Comparison of ENCODE assay signal across 12 cellular contexts in genomic region chr5:67292201-67292940, GRCh38.
"Had no signal": no experiment of that assay in that cellular context is flagged by ENCODE, and none has a peak within 500 bp of the region (broad histone marks: within the 10 kb centered on the region; RNA-seq: fewer than 3 reads in every experiment).

No MANE protein-coding gene starts in this region.

- H3K36me3 ChIP-seq: left lung, neutrophil, prostate gland had no signal

- H3K27ac ChIP-seq: neutrophil, prostate gland had no signal

- FAIRE-seq: islet of Langerhans had no signal

- H3K9me3 ChIP-seq: left lung, neutrophil, prostate gland had no signal

- H3K4me3 Mint-ChIP-seq: activated naive CD4-positive, alpha-beta T cell treated with anti-CD3 and anti-CD28 coated beads for 36 hours; activated T-helper 17 cell treated with anti-CD3 and anti-CD28 coated beads, Interleukin-2, amount 50 U/mL, for 72 hours; endodermal cell had no signal

- H3K27me3 ChIP-seq: left lung, neutrophil had no signal

- H3K4me1 Mint-ChIP-seq: activated T-helper 17 cell treated with anti-CD3 and anti-CD28 coated beads, Interleukin-2, amount 50 U/mL, for 72 hours had no signal

- H3K9me3 Mint-ChIP-seq: activated naive CD4-positive, alpha-beta T cell treated with anti-CD3 and anti-CD28 coated beads for 36 hours; activated T-helper 17 cell treated with anti-CD3 and anti-CD28 coated beads, Interleukin-2, amount 50 U/mL, for 72 hours; endodermal cell had no signal

- DNase-seq: activated CD4-positive, alpha-beta T cell treated with anti-CD3 and anti-CD28 coated beads for 48 hours; activated naive CD4-positive, alpha-beta T cell treated with anti-CD3 and anti-CD28 coated beads for 36 hours; dermis blood vessel endothelial cell; endodermal cell; erythroblast; left lung; stimulated activated CD4-positive, alpha-beta T cell treated with anti-CD3 and anti-CD28 coated beads, Interleukin-2, amount 100 ng/mL, for 48 hours; stimulated activated naive CD8-positive, alpha-beta T cell treated with anti-CD3 and anti-CD28 coated beads, Interleukin-15, Interleukin-2, amounts not matched to agents 100 U/mL and 50 U/mL, for 24 hours had no signal

- ATAC-seq: activated T-helper 17 cell treated with anti-CD3 and anti-CD28 coated beads, Interleukin-2, amount 50 U/mL, for 72 hours; left lung; stimulated activated naive CD8-positive, alpha-beta T cell treated with anti-CD3 and anti-CD28 coated beads, Interleukin-15, Interleukin-2, amounts not matched to agents 100 U/mL and 50 U/mL, for 24 hours had no signal

- H3K27ac Mint-ChIP-seq: activated naive CD4-positive, alpha-beta T cell treated with anti-CD3 and anti-CD28 coated beads for 36 hours; activated T-helper 17 cell treated with anti-CD3 and anti-CD28 coated beads, Interleukin-2, amount 50 U/mL, for 72 hours; endodermal cell had no signal

- H3K4me1 ChIP-seq: prostate gland had no signal

- H3K4me3 ChIP-seq: left lung, prostate gland had no signal
